ENCODE assay signal across 17 cellular contexts in genomic region chr14:52125885-52126284, GRCh38. TPM values are rescaled to one million over a fixed set of nuclear protein-coding genes. Genes with fewer than 3 reads are reported as not detected.
DNase-seq lines count a peak whose midpoint lies in the region; ATAC-seq, FAIRE-seq and TF ChIP-seq lines count a peak whose summit lies in the region.
"Had no signal": no experiment of that assay in that cellular context is flagged by ENCODE, and none has a peak within 500 bp of the region (broad histone marks: within the 10 kb centered on the region; RNA-seq: fewer than 3 reads in every experiment).

No MANE protein-coding gene starts in this region.

- H3K27ac ChIP-seq in heart left ventricle, result peak overlapping the region in 7 of 12 donors; percentile 14 to 74 (median 46)
- peak overlapping the region; percentile 67 for H3K27ac ChIP-seq in PC-9
- peak overlapping the region; percentile 54 for H3K27ac ChIP-seq in hepatocyte
- peak overlapping the region; percentile 47 for H3K27ac ChIP-seq in subcutaneous abdominal adipose tissue (ENCODE audit: low read depth, low read length)

- no TSS peak for BruUV-seq in PC-9 (replicated peaks; lab: Mats Ljungman, UMichigan)

- peaks cover 21% of the 10 kb centered on the region; the same call in 1 of the 2 replicates for H3F3A ChIP-seq in PC-9 (ENCODE audit: insufficient read depth, low read depth)

- intact Hi-C loops in heart left ventricle (cut with DNase I) (loop anchor here in 7 of 10 donors (2.0 to 10.0 kb wide), 8 partner anchors 39 to 841 kb away; partner anchors contain the start of gene NID2 (in 2 of the 7)), Right ventricle myocardium inferior (cut with DNase I) (loop anchor here (2.0 kb wide), 2 partner anchors 35 to 57 kb away; partner anchors contain the start of gene NID2), PC-9 (cut with micrococcal nuclease; ENCODE audit: unreplicated experiment) (loop anchor here (1.0 kb wide), 1 partner anchor 48 kb away; no protein-coding TSS in a partner anchor)

- POLR2A ChIA-PET in PC-9 (lab: Charles Lee; ENCODE audit: unreplicated experiment), result interaction anchor here (1.7 kb wide), 1 partner anchor 45 kb away, joined by 7 read pairs; no protein-coding TSS in a partner anchor

- ATAC-seq in heart left ventricle (no peak), Right ventricle myocardium inferior (no peak)

- no peak for TF ChIP-seq CTCF in heart left ventricle (IDR thresholded peaks at IDR 0.05)
- TF ChIP-seq CTCF in PC-9 (conservative IDR thresholded peaks at IDR 0.05), result no peak
- no peak for TF ChIP-seq CTCF in hepatocyte (IDR thresholded peaks at IDR 0.05; ENCODE audit: poor library complexity)

- peaks cover 0 to 28% (median 15%) of the 10 kb centered on the region in 12 donors for H3K4me1 ChIP-seq in heart left ventricle
- H3K4me1 ChIP-seq in PC-9 (replicated peaks; ENCODE audit: insufficient read depth), result peaks cover 21% of the 10 kb centered on the region
- peaks cover 2% of the 10 kb centered on the region for H3K4me1 ChIP-seq in hepatocyte (ENCODE audit: insufficient read depth)
- H3K4me1 ChIP-seq in subcutaneous abdominal adipose tissue (ENCODE audit: control insufficient read depth in 5 of 5, insufficient read depth in 5 of 5, low read length in 5 of 5), result peaks cover 2 to 24% (median 16%) of the 10 kb centered on the region in 5 donors
- H3K4me1 ChIP-seq: left lung had no signal

- DNase-seq in heart left ventricle (no peak), Right ventricle myocardium inferior (ENCODE audit: missing footprints) (no peak), PC-9 (no peak), hepatocyte (ENCODE audit: low spot score) (no peak), cerebellar cortex (ENCODE audit: low spot score) (no peak), frontal cortex (ENCODE audit: low spot score in 2 of 2) (no peak), 8988T (no peak)
- DNase-seq: activated CD4-positive, alpha-beta T cell treated with anti-CD3 and anti-CD28 coated beads for 1 hour; activated T-cell treated with anti-CD3 and anti-CD28 coated beads for 4 hours; left lung; NCI-H1694 treated with DMSO at 0.1 percent for 48 hours; NCI-H510A; substantia nigra; T-helper 9 cell had no signal

- H3K4me3 ChIP-seq in heart left ventricle (no peak overlapping the region), PC-9 (no peak overlapping the region), hepatocyte (no peak overlapping the region), subcutaneous abdominal adipose tissue (ENCODE audit: low read depth in 1 of 5, low read length in 5 of 5) (no peak overlapping the region)
- H3K4me3 ChIP-seq: left lung had no signal

- H3K27me3 ChIP-seq in heart left ventricle (no peaks in the 10 kb centered on the region), PC-9 (ENCODE audit: insufficient read depth, low read depth) (no peaks in the 10 kb centered on the region), hepatocyte (no peaks in the 10 kb centered on the region), subcutaneous abdominal adipose tissue (ENCODE audit: control insufficient read depth in 5 of 5, insufficient read depth in 4 of 5, low read length in 5 of 5) (no peaks in the 10 kb centered on the region)
- H3K27me3 ChIP-seq: left lung had no signal

- no peak for FAIRE-seq in frontal cortex (lab: Jason Lieb, UNC)
- FAIRE-seq: endometrium had no signal

- 69 to 74% (median 73%) methylated on average over 4 of the region's 4 CpGs for WGBS in heart left ventricle, 4 donors
- 89% methylated on average over 4 of the region's 4 CpGs for WGBS in hepatocyte (ENCODE audit: low lambda C conversion rate, missing lambda C conversion rate)

- H3K79me2 ChIP-seq in PC-9 (ENCODE audit: low read depth), result no peaks in the 10 kb centered on the region
- no peaks in the 10 kb centered on the region for H3K79me2 ChIP-seq in hepatocyte

- H3K9me2 ChIP-seq in PC-9 (ENCODE audit: insufficient read depth) (no peaks in the 10 kb centered on the region), hepatocyte (replicated peaks; ENCODE audit: insufficient read depth) (no peaks in the 10 kb centered on the region)

- H2AFZ ChIP-seq in PC-9 (peak overlapping the region; percentile 29; the same call in 1 of the 2 replicates), hepatocyte (no peak overlapping the region)

- H3K9ac ChIP-seq in subcutaneous abdominal adipose tissue (ENCODE audit: low read length in 5 of 5), result no peak overlapping the region

- H3K36me3 ChIP-seq in heart left ventricle, result no peaks in the 10 kb centered on the region
- no peaks in the 10 kb centered on the region for H3K36me3 ChIP-seq in PC-9 (ENCODE audit: low read depth)
- no peaks in the 10 kb centered on the region for H3K36me3 ChIP-seq in hepatocyte (replicated peaks; ENCODE audit: insufficient read depth, low read depth)
- H3K36me3 ChIP-seq in subcutaneous abdominal adipose tissue (ENCODE audit: control insufficient read depth in 5 of 5, insufficient read depth in 5 of 5, low read length in 5 of 5), result no peaks in the 10 kb centered on the region
- H3K36me3 ChIP-seq: left lung had no signal

- H3K4me2 ChIP-seq in PC-9 (peak overlapping the region; percentile 54; the same call in 1 of the 2 replicates), hepatocyte (no peak overlapping the region)

- H4K20me1 ChIP-seq in PC-9 (ENCODE audit: insufficient read depth), result no peaks in the 10 kb centered on the region
- no peaks in the 10 kb centered on the region for H4K20me1 ChIP-seq in hepatocyte (ENCODE audit: insufficient read depth, poor library complexity, severe bottlenecking)

- H3K9me3 ChIP-seq in heart left ventricle (no peaks in the 10 kb centered on the region), PC-9 (ENCODE audit: insufficient read depth, low read depth) (no peaks in the 10 kb centered on the region; the same call in 1 of the 2 replicates), hepatocyte (ENCODE audit: low read depth) (no peaks in the 10 kb centered on the region), subcutaneous abdominal adipose tissue (ENCODE audit: control insufficient read depth in 5 of 5, low read length in 5 of 5) (no peaks in the 10 kb centered on the region)
- H3K9me3 ChIP-seq: left lung had no signal

- TF ChIP-seq POLR2A in heart left ventricle (IDR thresholded peaks at IDR 0.05), result no peak

- CTCF ChIA-PET in PC-9 (lab: Charles Lee), result interaction anchor here (1.3 kb wide), 1 partner anchor 45 kb away, joined by 8 read pairs; no protein-coding TSS in a partner anchor

RNA-seq across cellular contexts. Expression of gene NID2, which starts 57.0 kb away (rescaled TPM):
- total RNA-seq in heart left ventricle (10 to 100 TPM; 32.0 to 77.4 (median 40.9) TPM), Right ventricle myocardium inferior (41.8 TPM), PC-9 (2021) (0.11 TPM in 1 of 2 replicates, not detected in the other), hepatocyte (43.1 and 52.8 TPM in 2 replicates), frontal cortex (8.2 TPM)
- polyA plus RNA-seq in heart left ventricle (10 to 100 TPM; 17.3 to 18.8 TPM), hepatocyte (60.4 and 65.7 TPM in 2 replicates)
- total RNA-seq: naive thymus-derived CD8-positive, alpha-beta T cell had no signal
